ENCODE assay signal across 16 cellular contexts in the genomic region with DNA sequence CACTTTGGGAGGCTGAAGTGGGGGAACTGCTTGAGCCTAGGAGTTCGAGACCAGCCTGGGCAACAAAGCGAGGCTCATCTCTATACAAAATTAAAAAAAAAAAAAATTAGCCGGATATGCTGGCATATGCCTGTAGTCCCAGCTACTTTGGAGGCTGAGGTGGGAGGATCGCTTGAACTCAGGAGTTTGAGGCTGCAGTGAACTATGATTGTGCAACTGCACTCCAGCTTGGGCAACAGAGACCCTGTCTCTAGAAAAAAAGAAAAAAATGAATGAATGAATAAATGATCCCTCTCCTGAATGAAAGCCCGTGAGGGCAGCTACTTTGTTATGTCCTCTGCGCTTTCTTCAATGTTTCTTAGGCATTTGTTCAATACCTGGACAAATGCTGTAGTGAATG.
"Had no signal": no experiment of that assay in that cellular context is flagged by ENCODE, and none has a peak within 500 bp of the region (broad histone marks: within the 10 kb centered on the region; RNA-seq: fewer than 3 reads in every experiment).

No MANE protein-coding gene starts in this region.

- H3K27ac ChIP-seq: hepatocyte, ovary, uterus had no signal

- H3K9me3 ChIP-seq: esophagus squamous epithelium, ovary, right atrium auricular region, uterus had no signal

- FAIRE-seq: kidney had no signal

- H3K4me1 ChIP-seq: uterus had no signal

- H3K36me3 ChIP-seq: esophagus squamous epithelium, ovary, right atrium auricular region, uterus had no signal

- H3K27me3 ChIP-seq: esophagus squamous epithelium, hepatocyte, ovary, right atrium auricular region, uterus had no signal

- H3K4me3 ChIP-seq: esophagus squamous epithelium, hepatocyte, ovary, right atrium auricular region, smooth muscle cell, uterus had no signal

- DNase-seq: effector memory CD8-positive, alpha-beta T cell; esophagus squamous epithelium; foreskin fibroblast; head of caudate nucleus; kidney; left colon; natural killer cell; nucleus accumbens; ovary; stimulated activated CD4-positive, alpha-beta T cell treated with anti-CD3 and anti-CD28 coated beads, Interleukin-2, amount 100 ng/mL, for 48 hours; stimulated activated naive CD4-positive, alpha-beta T cell treated with Interleukin-2 at 50 U/mL for 16 hours; trophoblast cell had no signal

- H3K4me2 ChIP-seq: hepatocyte, smooth muscle cell had no signal

- ATAC-seq: effector memory CD8-positive, alpha-beta T cell; left colon; natural killer cell had no signal
